29 cellular contexts compared by ENCODE assay signal in the genomic region with DNA sequence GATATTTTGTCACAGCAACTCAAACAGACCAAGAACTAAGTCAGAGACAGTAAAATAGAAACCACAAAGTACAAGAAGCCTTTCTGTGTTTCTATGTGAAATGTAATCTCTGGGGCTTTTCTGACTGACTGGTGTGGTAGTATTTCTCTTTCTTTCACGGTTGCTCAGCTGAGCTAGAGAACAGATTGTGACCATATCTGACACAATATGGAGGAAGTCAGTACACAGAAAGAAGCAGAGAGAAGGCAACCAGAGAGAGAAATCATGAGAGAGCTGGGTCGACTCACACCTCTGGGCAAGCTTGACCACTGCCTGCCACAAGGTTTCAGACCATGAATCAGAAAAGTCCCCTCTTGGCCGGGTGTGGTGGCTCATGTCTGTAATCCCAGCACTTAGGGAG.
DNase-seq lines count a peak whose midpoint lies in the region; ATAC-seq and TF ChIP-seq lines count a peak whose summit lies in the region.
"Had no signal": no experiment of that assay in that cellular context is flagged by ENCODE, and none has a peak within 500 bp of the region (broad histone marks: within the 10 kb centered on the region; RNA-seq: fewer than 3 reads in every experiment).

No MANE protein-coding gene starts in this region.

- peaks cover 0 to 17% (median 11%) of the 10 kb centered on the region in 6 donors for H3K9me3 Mint-ChIP-seq in immature natural killer cell
- H3K9me3 Mint-ChIP-seq: CD4-positive, alpha-beta T cell; HFFc6 had no signal

- TF ChIP-seq CTCF in brain microvascular endothelial cell (IDR thresholded peaks at IDR 0.05; ENCODE audit: low read depth, low read length, missing control alignments) = no peak

- H3K4me3 Mint-ChIP-seq in immature natural killer cell = no peak overlapping the region
- H3K4me3 Mint-ChIP-seq: activated CD8-positive, alpha-beta T cell treated with anti-CD3 and anti-CD28 coated beads, Interleukin-2, amount 10 ng/mL, durations not matched to agents 7 days and 5 days; activated naive CD4-positive, alpha-beta T cell treated with anti-CD3 and anti-CD28 coated beads for 36 hours; activated T-cell treated with anti-CD3 and anti-CD28 coated beads, Interleukin-2, amount 50 U/mL, for 4 hours; CD4-positive, alpha-beta T cell; central memory CD8-positive, alpha-beta T cell; HFFc6; type B pancreatic cell had no signal

- no peaks in the 10 kb centered on the region for H3K4me1 Mint-ChIP-seq in immature natural killer cell
- H3K4me1 Mint-ChIP-seq: central memory CD8-positive, alpha-beta T cell had no signal

- H3K27ac ChIP-seq in brain microvascular endothelial cell = no peak overlapping the region
- H3K27ac ChIP-seq: foreskin keratinocyte, spleen had no signal

- in situ Hi-C loops in brain microvascular endothelial cell (cut with HindIII; ENCODE audit: low pct_ligation_motif_present, low sequenced_read_pairs) = no loop called here

- ATAC-seq in GM18519 (IDR thresholded peaks at IDR 0.05; ENCODE audit: low FRiP score, unreplicated experiment) (peak; percentile 69), GM21786 (IDR thresholded peaks at IDR 0.05; ENCODE audit: unreplicated experiment) (peak; percentile 50), HG03442 (IDR thresholded peaks at IDR 0.05; ENCODE audit: unreplicated experiment) (peak; percentile 43)
- ATAC-seq: activated CD4-positive, CD25-positive, alpha-beta regulatory T cell treated with anti-CD3 and anti-CD28 coated beads, Interleukin-2, amount 50 U/mL, for 24 hours; activated CD8-positive, alpha-beta T cell treated with anti-CD3 and anti-CD28 coated beads, Interleukin-2, amount 10 ng/mL, durations not matched to agents 7 days and 5 days; activated T-cell treated with anti-CD3 and anti-CD28 coated beads, Interleukin-2, amount 50 U/mL, for 4 hours; foreskin keratinocyte had no signal

- peaks cover 0 to 3% (median 0%) of the 10 kb centered on the region in 3 donors for H3K27me3 Mint-ChIP-seq in immature natural killer cell (ENCODE audit: low read depth in 3 of 3)
- H3K27me3 Mint-ChIP-seq: CD4-positive, alpha-beta T cell; central memory CD8-positive, alpha-beta T cell; type B pancreatic cell had no signal

- H3K36me3 ChIP-seq in brain microvascular endothelial cell (replicated peaks) = no peaks in the 10 kb centered on the region
- H3K36me3 ChIP-seq: MG63, spleen had no signal

- H3K27ac Mint-ChIP-seq in immature natural killer cell = no peak overlapping the region
- H3K27ac Mint-ChIP-seq: activated CD8-positive, alpha-beta T cell treated with anti-CD3 and anti-CD28 coated beads, Interleukin-2, amount 10 ng/mL, durations not matched to agents 7 days and 5 days; activated naive CD4-positive, alpha-beta T cell treated with anti-CD3 and anti-CD28 coated beads for 36 hours; CD4-positive, alpha-beta T cell; HFFc6; type B pancreatic cell had no signal

- no peaks in the 10 kb centered on the region for H3K36me3 Mint-ChIP-seq in immature natural killer cell
- H3K36me3 Mint-ChIP-seq: type B pancreatic cell had no signal

- H3K4me3 ChIP-seq in brain microvascular endothelial cell (ENCODE audit: low read depth, low read length) = no peak overlapping the region
- H3K4me3 ChIP-seq: MG63, spleen had no signal

- no peaks in the 10 kb centered on the region for H3K27me3 ChIP-seq in brain microvascular endothelial cell (replicated peaks)
- H3K27me3 ChIP-seq: foreskin keratinocyte, MG63, spleen had no signal

- DNase-seq in brain microvascular endothelial cell (peak; percentile 31), T1000 (lab: John Stamatoyannopoulos, UW) (no peak), kidney glomerular epithelial cell (lab: John Stamatoyannopoulos, UW) (no peak), immature natural killer cell (no peak), NCI-H2029 (lab: John Stamatoyannopoulos, UW) (no peak)
- DNase-seq: activated CD8-positive, alpha-beta T cell treated with anti-CD3 and anti-CD28 coated beads, Interleukin-2, amount 10 ng/mL, durations not matched to agents 7 days and 5 days; activated naive CD4-positive, alpha-beta T cell treated with anti-CD3 and anti-CD28 coated beads for 36 hours; activated T-cell treated with anti-CD3 and anti-CD28 coated beads, Interleukin-2, amount 50 U/mL, for 4 hours; anterior cingulate cortex; CD4-positive, alpha-beta T cell; DMS79; foreskin keratinocyte; HFFc6; kidney; mammary epithelial cell; MG63; NCI-H146; NCI-H774; OCI-M1; Right ventricle myocardium superior; spleen; stimulated activated CD4-positive, alpha-beta T cell treated with anti-CD3 and anti-CD28 coated beads, Interleukin-4, amount 100 ng/mL, for 4 hours; SW 1271 had no signal
